In the genomic region with DNA sequence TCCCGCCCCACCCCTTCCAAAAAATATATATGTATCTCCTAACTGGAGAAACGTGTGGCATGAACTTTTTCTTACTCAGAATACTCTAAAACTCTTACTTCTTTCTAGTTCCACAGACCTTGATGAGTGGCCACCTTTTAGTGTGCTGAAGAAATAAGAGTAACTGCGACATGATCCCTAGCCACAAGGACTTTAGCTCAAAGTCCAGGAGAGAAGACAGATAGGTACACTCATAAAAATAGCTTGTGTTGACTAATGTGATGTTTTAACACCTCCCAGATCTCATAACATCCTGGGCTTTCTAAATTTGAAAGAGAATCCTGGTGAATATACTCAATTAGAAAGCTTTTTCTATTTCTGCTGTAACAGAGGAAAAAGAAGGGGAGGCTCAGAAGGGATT, we compare ENCODE assay signal across 16 cellular contexts.
DNase-seq lines count a peak whose midpoint lies in the region; ATAC-seq, FAIRE-seq and TF ChIP-seq lines count a peak whose summit lies in the region.
"Had no signal": no experiment of that assay in that cellular context is flagged by ENCODE, and none has a peak within 500 bp of the region (broad histone marks: within the 10 kb centered on the region; RNA-seq: fewer than 3 reads in every experiment).

No MANE protein-coding gene starts in this region.

- H3K27ac ChIP-seq in GM23338 (ENCODE audit: low read depth) = peak overlapping the region; percentile 40; the same call in 1 of the 2 replicates
- H3K27ac ChIP-seq in colonic mucosa = peak overlapping the region; percentile 66
- no peak overlapping the region for H3K27ac ChIP-seq in small intestine (ENCODE audit: low read depth in 1 of 2, low read length in 1 of 2)
- H3K27ac ChIP-seq: BLaER1 had no signal

- H3K4me3 Mint-ChIP-seq in GM23338 = no peak overlapping the region
- H3K4me3 Mint-ChIP-seq: CD14-positive monocyte; CD4-positive, alpha-beta memory T cell; H9 had no signal

- no peaks in the 10 kb centered on the region for H3K9me2 ChIP-seq in GM23338 (ENCODE audit: insufficient read depth)

- no peak for FAIRE-seq in small intestine (lab: Jason Lieb, UNC)
- FAIRE-seq: G401.6, GM12891, H1 had no signal

- ATAC-seq in GM23338 = no peak

- no peaks in the 10 kb centered on the region for H3F3A ChIP-seq in GM23338 (replicated peaks; ENCODE audit: low read depth)

- peaks cover 14% of the 10 kb centered on the region for H3K4me1 Mint-ChIP-seq in GM23338
- H3K4me1 Mint-ChIP-seq: CD14-positive monocyte; CD4-positive, alpha-beta memory T cell had no signal

- no peaks in the 10 kb centered on the region for H3K9me3 Mint-ChIP-seq in GM23338
- H3K9me3 Mint-ChIP-seq: CD4-positive, alpha-beta memory T cell; H9 had no signal

- H3K4me3 ChIP-seq in GM23338 = no peak overlapping the region
- no peak overlapping the region for H3K4me3 ChIP-seq in colonic mucosa
- no peak overlapping the region for H3K4me3 ChIP-seq in small intestine (ENCODE audit: low read depth in 1 of 2, low read length in 2 of 2)
- H3K4me3 ChIP-seq in lower leg skin (ENCODE audit: low read depth, poor library complexity, severe bottlenecking) = no peak overlapping the region
- H3K4me3 ChIP-seq: BLaER1 had no signal

- 39 to 76% (median 46%) methylated on average over 3 of the region's 3 CpGs for WGBS in small intestine, 3 donors
- 86 to 88% methylated on average over 3 of the region's 3 CpGs for WGBS in lower leg skin, 2 donors

- 0 out of 2 replicates have a peak, but pooled peaks cover 6% of the 10 kb centered on the region for H4K20me1 ChIP-seq in GM23338 (replicated peaks; ENCODE audit: insufficient read depth)
- H4K20me1 ChIP-seq: BLaER1 had no signal

- H3K36me3 ChIP-seq in GM23338 (ENCODE audit: insufficient read depth) (no peaks in the 10 kb centered on the region; the same call in 1 of the 2 replicates), colonic mucosa (no peaks in the 10 kb centered on the region), small intestine (ENCODE audit: control insufficient read depth in 2 of 2, insufficient read depth in 2 of 2, low read length in 2 of 2) (no peaks in the 10 kb centered on the region)
- H3K36me3 ChIP-seq: BLaER1 had no signal

- TF ChIP-seq CTCF in GM23338 (conservative IDR thresholded peaks at IDR 0.05; ENCODE audit: low read depth in 2 of 2) (no peak), colonic mucosa (IDR thresholded peaks at IDR 0.05) (no peak), lower leg skin (IDR thresholded peaks at IDR 0.05) (no peak)

- no peak overlapping the region for H2AFZ ChIP-seq in GM23338

- peaks cover 5% of the 10 kb centered on the region; the same call in 1 of the 2 replicates for H3K4me1 ChIP-seq in GM23338 (ENCODE audit: insufficient read depth)
- no peaks in the 10 kb centered on the region for H3K4me1 ChIP-seq in colonic mucosa
- H3K4me1 ChIP-seq in small intestine (ENCODE audit: control insufficient read depth in 2 of 2, insufficient read depth in 1 of 2, low read depth in 1 of 2, low read length in 1 of 2) = peaks cover 2 to 3% of the 10 kb centered on the region in 2 donors
- H3K4me1 ChIP-seq: BLaER1 had no signal

- DNase-seq in GM23338 (ENCODE audit: low spot score) (no peak), colonic mucosa (peak; percentile 29), left kidney (ENCODE audit: low read depth, low spot score) (peak; percentile 25), small intestine (peak; percentile 88), lower leg skin (ENCODE audit: low spot score in 2 of 2) (no peak), SIG-M5 (lab: John Stamatoyannopoulos, UW) (no peak), kidney glomerular epithelial cell (lab: John Stamatoyannopoulos, UW) (no peak)
- DNase-seq: 8988T; CD4-positive, alpha-beta memory T cell; DMS53; H9 had no signal

- H3K79me2 ChIP-seq in GM23338 (replicated peaks; ENCODE audit: insufficient read depth) = peaks cover 4% of the 10 kb centered on the region; the same call in 1 of the 2 replicates

- no peaks in the 10 kb centered on the region for H3K9me3 ChIP-seq in colonic mucosa
- H3K9me3 ChIP-seq in small intestine (ENCODE audit: control insufficient read depth, low read depth) = no peaks in the 10 kb centered on the region
- H3K9me3 ChIP-seq: BLaER1 had no signal

- no peak overlapping the region for H3K4me2 ChIP-seq in GM23338
- H3K4me2 ChIP-seq: BLaER1 had no signal

- H3K9ac ChIP-seq in colonic mucosa (ENCODE audit: low read depth in 2 of 2, low read length in 2 of 2) = no peak overlapping the region
- H3K9ac ChIP-seq: BLaER1 had no signal

- H3K27ac Mint-ChIP-seq in GM23338 = no peak overlapping the region
- H3K27ac Mint-ChIP-seq: CD14-positive monocyte; CD4-positive, alpha-beta memory T cell; H9 had no signal

- H3K27me3 Mint-ChIP-seq in GM23338 (ENCODE audit: insufficient read depth, low read depth, poor library complexity) = peaks cover 3% of the 10 kb centered on the region

- intact Hi-C loops in colonic mucosa (cut with DNase I) = no loop called here
- intact Hi-C loops in lower leg skin (cut with DNase I; ENCODE audit: low total_unique reads) = no loop called here

- TF ChIP-seq POLR2A in lower leg skin (IDR thresholded peaks at IDR 0.05) = no peak

- H3K27me3 ChIP-seq in GM23338 (ENCODE audit: insufficient read depth) = no peaks in the 10 kb centered on the region
- H3K27me3 ChIP-seq in colonic mucosa = no peaks in the 10 kb centered on the region
- H3K27me3 ChIP-seq in small intestine (ENCODE audit: control insufficient read depth in 2 of 2, insufficient read depth in 2 of 2, low read length in 2 of 2) = no peaks in the 10 kb centered on the region
- H3K27me3 ChIP-seq: BLaER1 had no signal

- no peaks in the 10 kb centered on the region for H3K36me3 Mint-ChIP-seq in GM23338 (ENCODE audit: low read depth)
- H3K36me3 Mint-ChIP-seq: CD14-positive monocyte; CD4-positive, alpha-beta memory T cell had no signal

TF ChIP-seq in GM23338, 12 proteins besides CTCF, POLR2A, EP300 and RAD21:
- TF ChIP-seq ZNF331 (CRISPR knock-in tag; IDR thresholded peaks at IDR 0.05; ENCODE audit: low read depth) = no peak

Comparison
In these comparisons a context has a peak if more than half of its experiments do, and no peak if none do; other contexts are left out.
1. DNase-seq: peak in colonic mucosa (single experiment), left kidney (single experiment) and small intestine (single experiment); none in GM23338 (single experiment), lower leg skin (0 of 2), SIG-M5 (single experiment) and kidney glomerular epithelial cell (single experiment).
2. H3K27ac ChIP-seq: peak in GM23338 (single experiment) and colonic mucosa (single experiment); none in small intestine (0 of 2).